8 cellular contexts compared by ENCODE assay signal in the genomic region with DNA sequence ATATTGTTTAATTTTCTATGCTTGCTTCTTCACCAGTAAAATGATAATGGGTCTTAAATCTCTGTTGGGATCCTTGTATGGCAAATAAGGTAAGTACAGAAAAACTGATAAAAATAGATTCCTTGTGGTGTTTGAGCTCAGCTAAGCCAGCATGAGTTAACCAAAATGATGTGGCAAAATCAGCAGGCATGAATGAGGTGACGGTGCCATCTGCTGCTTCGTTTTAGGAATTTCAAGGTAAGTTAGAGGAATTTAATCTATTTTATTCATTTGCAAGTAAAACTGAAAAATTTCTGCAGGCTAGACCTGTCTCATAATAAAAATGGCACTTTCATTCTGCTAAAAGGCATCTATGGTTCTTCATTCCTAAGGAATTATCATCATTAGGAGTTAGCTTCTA. TPM values are rescaled to one million over a fixed set of nuclear protein-coding genes. Genes with fewer than 3 reads are reported as not detected.
A peak's percentile ranks its signal among the peaks of the same experiment; 100 is the strongest.
DNase-seq lines count a peak whose midpoint lies in the region; ATAC-seq and TF ChIP-seq lines count a peak whose summit lies in the region.

No MANE protein-coding gene starts in this region.

- intact Hi-C loops in breast epithelium (cut with DNase I; ENCODE audit: low total_unique reads): no loop called here

- TF ChIP-seq POLR2A in breast epithelium (IDR thresholded peaks at IDR 0.05) (no peak), suprapubic skin (IDR thresholded peaks at IDR 0.05) (no peak)

- in situ Hi-C loops in KBM-7 (cut with MboI; ENCODE audit: low pct_unique_long_range_greater_than_20kb, low sequenced_read_pairs): loop anchor here (25.0 kb wide), 3 partner anchors 103 to 328 kb away; a partner anchor contains a TSS

- no peaks in the 10 kb centered on the region for H3K79me2 ChIP-seq in DND-41 (ENCODE audit: insufficient read depth, low read length)

- no peak for TF ChIP-seq EP300 in suprapubic skin (IDR thresholded peaks at IDR 0.05)

- H3K9me3 ChIP-seq in DND-41 (ENCODE audit: insufficient read depth, low read length, severe bottlenecking): no peaks in the 10 kb centered on the region
- no peaks in the 10 kb centered on the region for H3K9me3 ChIP-seq in breast epithelium
- H3K9me3 ChIP-seq in suprapubic skin: no peaks in the 10 kb centered on the region

- TF ChIP-seq CTCF in DND-41 (IDR thresholded peaks at IDR 0.05; ENCODE audit: borderline replicate concordance, extremely low read depth, low read length, poor library complexity, severe bottlenecking): peak; percentile 63
- TF ChIP-seq CTCF in breast epithelium (IDR thresholded peaks at IDR 0.05): peak in 2 of 3 donors; percentile 63 to 71
- peak in 1 of 2 donors; percentile 19 for TF ChIP-seq CTCF in suprapubic skin (IDR thresholded peaks at IDR 0.05)

- H4K20me1 ChIP-seq in DND-41 (ENCODE audit: insufficient read depth, low read length): no peaks in the 10 kb centered on the region

- 12% methylated on average over 2 of the region's 2 CpGs for WGBS in suprapubic skin

- peak; percentile 60; the same call in 2 of the 3 replicates for ATAC-seq in DND-41 (ENCODE audit: insufficient read depth, low read depth)

- no peak overlapping the region for H3K4me2 ChIP-seq in DND-41 (ENCODE audit: insufficient read depth, low read length)

- H3K27me3 ChIP-seq in DND-41 (ENCODE audit: insufficient read depth, low read length, poor library complexity) (peaks cover 35% of the 10 kb centered on the region), breast epithelium (no peaks in the 10 kb centered on the region), suprapubic skin (no peaks in the 10 kb centered on the region)

- no peak overlapping the region for H2AFZ ChIP-seq in DND-41 (ENCODE audit: low read depth, low read length)

- no peak overlapping the region for H3K9ac ChIP-seq in DND-41 (ENCODE audit: low read depth, low read length)

- H3K4me3 ChIP-seq in DND-41 (ENCODE audit: low read depth in 1 of 2, low read length in 2 of 2): no peak overlapping the region
- no peak overlapping the region for H3K4me3 ChIP-seq in breast epithelium
- no peak overlapping the region for H3K4me3 ChIP-seq in suprapubic skin

- H3K4me1 ChIP-seq in DND-41 (ENCODE audit: insufficient read depth, low read length) (no peaks in the 10 kb centered on the region), breast epithelium (no peaks in the 10 kb centered on the region), suprapubic skin (no peaks in the 10 kb centered on the region)

- peak; percentile 54 for DNase-seq in DND-41
- peak; percentile 79 for DNase-seq in KBM-7
- peak; percentile 11 for DNase-seq in T follicular helper cell (ENCODE audit: low read depth)
- DNase-seq in breast epithelium (ENCODE audit: low spot score in 2 of 2): no peak
- DNase-seq in kidney tubule cell (ENCODE audit: low spot score): peak; percentile 57
- peak; percentile 12 for DNase-seq in stimulated activated CD8-positive, alpha-beta memory T cell treated with anti-CD3 and anti-CD28 coated beads, Interleukin-12 subunit alpha, Interleukin-12 subunit beta, amount 100 ng/mL, for 1 hour (ENCODE audit: low read depth)
- no peak for DNase-seq in GOT3 (lab: John Stamatoyannopoulos, UW)
- no peak for DNase-seq in suprapubic skin (ENCODE audit: low spot score in 2 of 2)

- no peaks in the 10 kb centered on the region for H3K36me3 ChIP-seq in DND-41 (ENCODE audit: insufficient read depth, low read length)
- H3K36me3 ChIP-seq in breast epithelium: no peaks in the 10 kb centered on the region
- H3K36me3 ChIP-seq in suprapubic skin: no peaks in the 10 kb centered on the region

- no peak overlapping the region for H3K27ac ChIP-seq in DND-41 (ENCODE audit: low read length)
- H3K27ac ChIP-seq in breast epithelium: no peak overlapping the region
- H3K27ac ChIP-seq in suprapubic skin: no peak overlapping the region

RNA-seq across cellular contexts. Expression of a gene that starts 10.0 kb away (rescaled TPM):
- 10 to 100 TPM in 2 of 3 donors, 1 to 10 TPM in 1; 5.2 to 14.7 (median 13.8) TPM for total RNA-seq in breast epithelium
- 1 to 10 TPM; 3.7 to 6.6 (median 4.1) TPM for total RNA-seq in suprapubic skin

RNA-seq across cellular contexts. Expression of a gene that starts 31.9 kb away (rescaled TPM):
- 10 to 100 TPM in 1 of 3 donors, 1 to 10 TPM in 1, not detected in 1; 3.3 to 17.1 TPM for total RNA-seq in breast epithelium
- total RNA-seq in suprapubic skin: not detected

RNA-seq across cellular contexts. Expression of a gene that starts 38.8 kb away (rescaled TPM):
- total RNA-seq in breast epithelium (under 1 TPM in 2 of 3 donors, not detected in 1; 0.33 to 0.44 TPM), suprapubic skin (under 1 TPM in 1 of 4 donors, not detected in 3; 0.16 TPM)

RNA-seq across cellular contexts. Expression of a gene that starts 41.2 kb away (rescaled TPM):
- total RNA-seq in breast epithelium (1 to 10 TPM; 1.9 to 6.9 (median 4.3) TPM), suprapubic skin (1 to 10 TPM in 2 of 4 donors, under 1 TPM in 2; 0.42 to 2.1 (median 1.1) TPM)

Comparison
In these comparisons a context has a peak if more than half of its experiments do, and no peak if none do; other contexts are left out.
1. DNase-seq: peak in DND-41 (single experiment), KBM-7 (single experiment), T follicular helper cell (single experiment), kidney tubule cell (single experiment) and stimulated activated CD8-positive, alpha-beta memory T cell treated with anti-CD3 and anti-CD28 coated beads, Interleukin-12 subunit alpha, Interleukin-12 subunit beta, amount 100 ng/mL, for 1 hour (single experiment); none in breast epithelium (0 of 2), GOT3 (single experiment) and suprapubic skin (0 of 2).